ENCODE assay signal across 12 cellular contexts in the genomic region with DNA sequence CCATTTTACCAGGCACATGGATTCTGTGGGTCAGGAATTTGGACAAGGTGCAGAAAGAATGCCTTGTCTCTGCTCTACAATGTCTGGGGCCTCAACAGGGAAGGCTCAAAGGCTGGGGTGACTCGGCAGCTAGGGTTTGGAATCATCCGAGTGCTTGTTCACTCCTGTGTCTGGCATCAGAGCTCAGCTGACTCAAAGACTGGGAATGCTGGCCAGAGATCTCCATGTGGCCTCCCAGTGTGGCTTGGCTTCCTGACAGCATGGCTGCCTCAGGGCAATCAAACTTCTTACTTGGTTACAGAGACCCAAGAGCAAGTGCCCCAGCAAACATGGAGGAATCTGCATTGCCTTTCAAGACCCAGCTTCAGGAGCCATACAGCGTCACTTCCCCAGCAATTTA.
A peak's percentile ranks its signal among the peaks of the same experiment; 100 is the strongest.
DNase-seq lines count a peak whose midpoint lies in the region; ATAC-seq, FAIRE-seq and TF ChIP-seq lines count a peak whose summit lies in the region.
"Had no signal": no experiment of that assay in that cellular context is flagged by ENCODE, and none has a peak within 500 bp of the region (broad histone marks: within the 10 kb centered on the region; RNA-seq: fewer than 3 reads in every experiment).

No MANE protein-coding gene starts in this region.

- no peak for ATAC-seq in activated CD8-positive, alpha-beta memory T cell treated with anti-CD3 and anti-CD28 coated beads, Interleukin-2, amount 10 ng/mL, durations not matched to agents 7 days and 5 days
- no peak for ATAC-seq in stimulated activated naive B cell treated with anti-CD40 and anti-IgM and Interleukin-4, amounts not matched to agents 10 μg/mL and 1 μg/mL and 100 μg/mL, for 72 hours (replicated peaks)
- ATAC-seq in HG02884 (IDR thresholded peaks at IDR 0.05; ENCODE audit: unreplicated experiment) (no peak), gastroesophageal sphincter (no peak)

- no peak for TF ChIP-seq CTCF in fibroblast of villous mesenchyme (IDR thresholded peaks at IDR 0.05; ENCODE audit: insufficient read depth, low read depth, low read length)
- TF ChIP-seq CTCF in gastroesophageal sphincter (IDR thresholded peaks at IDR 0.05) = no peak

- no peak for TF ChIP-seq EP300 in gastroesophageal sphincter (IDR thresholded peaks at IDR 0.05)

- no peak overlapping the region for H3K27ac Mint-ChIP-seq in activated CD8-positive, alpha-beta memory T cell treated with anti-CD3 and anti-CD28 coated beads, Interleukin-2, amount 10 ng/mL, durations not matched to agents 7 days and 5 days
- peak overlapping the region; percentile 92 for H3K27ac Mint-ChIP-seq in stimulated activated naive B cell treated with anti-CD40 and anti-IgM and Interleukin-4, amounts not matched to agents 10 μg/mL and 1 μg/mL and 100 μg/mL, for 72 hours

- FAIRE-seq in TTC549 (lab: Jason Lieb, UNC) = peak; percentile 61

- WGBS in gastroesophageal sphincter (ENCODE audit: low coverage in 1 of 2), 2 donors = 15% methylated on average over 2 of the region's 3 CpGs; no CpG with 5 or more reads in 1 of the 2 donors

- H3K4me1 ChIP-seq in gastroesophageal sphincter = peaks cover 0 to 16% (median 4%) of the 10 kb centered on the region in 3 donors

- H3K9me3 Mint-ChIP-seq in activated CD8-positive, alpha-beta memory T cell treated with anti-CD3 and anti-CD28 coated beads, Interleukin-2, amount 10 ng/mL, durations not matched to agents 7 days and 5 days (ENCODE audit: low read depth) = no peaks in the 10 kb centered on the region
- H3K9me3 Mint-ChIP-seq in stimulated activated naive B cell treated with anti-CD40 and anti-IgM and Interleukin-4, amounts not matched to agents 10 μg/mL and 1 μg/mL and 100 μg/mL, for 72 hours = peaks cover 4 to 8% of the 10 kb centered on the region in 2 donors

- CTCF ChIA-PET in activated CD8-positive, alpha-beta memory T cell treated with anti-CD3 and anti-CD28 coated beads, Interleukin-2, amount 10 ng/mL, durations not matched to agents 7 days and 5 days (lab: Charles Lee) = interaction anchor here (1.2 to 1.4 kb wide), 2 partner anchors 12 to 48 kb away, joined by 3 read pairs; no protein-coding TSS in a partner anchor

- TF ChIP-seq POLR2A in gastroesophageal sphincter (IDR thresholded peaks at IDR 0.05) = no peak

- no peaks in the 10 kb centered on the region for H3K27me3 Mint-ChIP-seq in activated CD8-positive, alpha-beta memory T cell treated with anti-CD3 and anti-CD28 coated beads, Interleukin-2, amount 10 ng/mL, durations not matched to agents 7 days and 5 days
- no peaks in the 10 kb centered on the region for H3K27me3 Mint-ChIP-seq in stimulated activated naive B cell treated with anti-CD40 and anti-IgM and Interleukin-4, amounts not matched to agents 10 μg/mL and 1 μg/mL and 100 μg/mL, for 72 hours

- H3K36me3 Mint-ChIP-seq in activated CD8-positive, alpha-beta memory T cell treated with anti-CD3 and anti-CD28 coated beads, Interleukin-2, amount 10 ng/mL, durations not matched to agents 7 days and 5 days = peaks cover 29% of the 10 kb centered on the region
- H3K36me3 Mint-ChIP-seq in stimulated activated naive B cell treated with anti-CD40 and anti-IgM and Interleukin-4, amounts not matched to agents 10 μg/mL and 1 μg/mL and 100 μg/mL, for 72 hours = peaks cover 0 to 3% of the 10 kb centered on the region in 2 donors

- no peaks in the 10 kb centered on the region for H3K27me3 ChIP-seq in gastroesophageal sphincter
- H3K27me3 ChIP-seq: BLaER1, dorsolateral prefrontal cortex had no signal

- H3K36me3 ChIP-seq in gastroesophageal sphincter = no peaks in the 10 kb centered on the region
- H3K36me3 ChIP-seq: BLaER1 had no signal

- H3K9me3 ChIP-seq in gastroesophageal sphincter = no peaks in the 10 kb centered on the region
- H3K9me3 ChIP-seq: BLaER1 had no signal

- peak; percentile 21 for DNase-seq in activated CD8-positive, alpha-beta memory T cell treated with anti-CD3 and anti-CD28 coated beads, Interleukin-2, amount 10 ng/mL, durations not matched to agents 7 days and 5 days
- no peak for DNase-seq in activated CD8-positive, alpha-beta memory T cell treated with anti-CD3 and anti-CD28 coated beads, Interleukin-2, amount 50 U/mL, for 48 hours
- peak; percentile 92 for DNase-seq in fibroblast of villous mesenchyme (ENCODE audit: low read depth)
- no peak for DNase-seq in stimulated activated naive B cell treated with anti-CD40 and anti-IgM and Interleukin-4, amounts not matched to agents 10 μg/mL and 1 μg/mL and 100 μg/mL, for 72 hours
- DNase-seq in nucleus accumbens (lab: John Stamatoyannopoulos, UW) = no peak
- DNase-seq: activated CD4-positive, CD25-positive, alpha-beta regulatory T cell; NCI-H510A had no signal

- peaks cover 71% of the 10 kb centered on the region for H3K4me1 Mint-ChIP-seq in activated CD8-positive, alpha-beta memory T cell treated with anti-CD3 and anti-CD28 coated beads, Interleukin-2, amount 10 ng/mL, durations not matched to agents 7 days and 5 days
- peaks cover 66 to 83% of the 10 kb centered on the region in 2 donors for H3K4me1 Mint-ChIP-seq in stimulated activated naive B cell treated with anti-CD40 and anti-IgM and Interleukin-4, amounts not matched to agents 10 μg/mL and 1 μg/mL and 100 μg/mL, for 72 hours

- no peak overlapping the region for H3K4me3 Mint-ChIP-seq in activated CD8-positive, alpha-beta memory T cell treated with anti-CD3 and anti-CD28 coated beads, Interleukin-2, amount 10 ng/mL, durations not matched to agents 7 days and 5 days
- H3K4me3 Mint-ChIP-seq in stimulated activated naive B cell treated with anti-CD40 and anti-IgM and Interleukin-4, amounts not matched to agents 10 μg/mL and 1 μg/mL and 100 μg/mL, for 72 hours = no peak overlapping the region

- no peak overlapping the region for H3K27ac ChIP-seq in gastroesophageal sphincter
- H3K27ac ChIP-seq: BLaER1, dorsolateral prefrontal cortex had no signal

- H3K4me3 ChIP-seq in fibroblast of villous mesenchyme (ENCODE audit: low read depth, low read length) = no peak overlapping the region
- no peak overlapping the region for H3K4me3 ChIP-seq in gastroesophageal sphincter
- H3K4me3 ChIP-seq: BLaER1, dorsolateral prefrontal cortex had no signal

Comparison
In these comparisons a context has a peak if more than half of its experiments do, and no peak if none do; other contexts are left out.
1. DNase-seq: peak in activated CD8-positive, alpha-beta memory T cell treated with anti-CD3 and anti-CD28 coated beads, Interleukin-2, amount 10 ng/mL, durations not matched to agents 7 days and 5 days (single experiment) and fibroblast of villous mesenchyme (single experiment); none in activated CD8-positive, alpha-beta memory T cell treated with anti-CD3 and anti-CD28 coated beads, Interleukin-2, amount 50 U/mL, for 48 hours (single experiment), stimulated activated naive B cell treated with anti-CD40 and anti-IgM and Interleukin-4, amounts not matched to agents 10 μg/mL and 1 μg/mL and 100 μg/mL, for 72 hours (single experiment) and nucleus accumbens (0 of 56).